11 cellular contexts compared by ENCODE assay signal in the genomic region with DNA sequence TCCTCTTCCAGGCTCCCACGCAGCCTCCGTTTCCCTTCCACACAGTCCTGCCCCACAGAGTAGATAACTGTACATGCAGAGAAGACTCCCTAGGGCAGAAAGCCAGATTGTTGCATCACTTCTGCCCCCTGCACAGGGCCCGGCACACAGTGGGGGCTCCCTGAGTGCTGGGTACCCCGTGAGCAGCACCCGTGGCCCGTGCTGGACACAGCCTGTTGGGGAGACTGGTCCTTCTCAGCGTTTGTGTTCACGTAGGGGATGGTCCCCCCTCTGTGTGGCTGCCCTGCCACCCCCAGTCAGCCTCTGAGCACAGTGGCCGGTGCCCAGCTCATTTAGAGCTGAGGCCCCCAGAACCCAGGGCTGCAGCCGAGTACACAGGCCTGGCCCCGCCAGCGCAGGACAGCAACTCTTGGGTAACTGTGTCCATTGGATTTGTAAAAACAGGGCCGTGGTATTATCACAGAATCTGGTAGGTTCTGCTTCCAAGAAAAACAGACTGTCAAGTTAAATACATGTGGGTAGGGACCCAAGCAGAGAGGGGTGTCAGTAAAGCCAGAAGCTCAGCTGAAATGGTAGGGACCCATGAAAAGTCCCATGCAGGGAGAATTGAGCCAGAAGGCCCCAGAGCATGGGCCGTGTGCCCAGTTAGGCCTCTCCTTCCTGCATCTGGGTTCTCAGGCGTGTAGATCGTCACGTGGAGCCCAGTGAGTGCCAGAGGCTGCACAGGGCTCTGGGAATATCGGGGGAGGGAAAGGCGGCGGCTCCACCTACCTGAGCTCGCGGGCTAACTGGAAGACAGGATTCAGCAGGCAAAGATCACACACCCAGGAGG.
DNase-seq lines count a peak whose midpoint lies in the region; ATAC-seq and TF ChIP-seq lines count a peak whose summit lies in the region.
"Had no signal": no experiment of that assay in that cellular context is flagged by ENCODE, and none has a peak within 500 bp of the region (broad histone marks: within the 10 kb centered on the region; RNA-seq: fewer than 3 reads in every experiment).

No MANE protein-coding gene starts in this region.

- H4K20me1 ChIP-seq in SK-N-SH (ENCODE audit: insufficient read depth) (no peaks in the 10 kb centered on the region), osteoblast (ENCODE audit: insufficient read depth, low read length) (no peaks in the 10 kb centered on the region), PC-3 (ENCODE audit: low read length) (no peaks in the 10 kb centered on the region)

- H3K4me2 ChIP-seq in SK-N-SH (no peak overlapping the region), osteoblast (ENCODE audit: insufficient read depth, low read length) (no peak overlapping the region), PC-3 (ENCODE audit: low read length) (no peak overlapping the region)

- no peak overlapping the region for H3K4me3 ChIP-seq in SK-N-SH (ENCODE audit: low read depth in 2 of 2, low read length in 1 of 2)
- H3K4me3 ChIP-seq in gastroesophageal sphincter, result no peak overlapping the region
- H3K4me3 ChIP-seq in osteoblast (ENCODE audit: insufficient read depth, low read length), result no peak overlapping the region
- no peak overlapping the region for H3K4me3 ChIP-seq in PC-3 (ENCODE audit: low read length)

- intact Hi-C loops in PC-3 (cut with micrococcal nuclease), result no loop called here

- TF ChIP-seq EP300 in SK-N-SH (IDR thresholded peaks at IDR 0.05; ENCODE audit: borderline replicate concordance in 1 of 2, low read depth in 1 of 2, low read length in 1 of 2) (peak in 1 of 2 experiments; percentile 71; a peak in 1 of 4 replicates), gastroesophageal sphincter (IDR thresholded peaks at IDR 0.05) (no peak)

- H3K36me3 ChIP-seq in SK-N-SH (replicated peaks in 1 of 2; ENCODE audit: control insufficient read depth in 1 of 2, insufficient read depth in 2 of 2, low read length in 1 of 2) (no peaks in the 10 kb centered on the region), gastroesophageal sphincter (peaks cover 0 to 13% of the 10 kb centered on the region in 2 donors), osteoblast (ENCODE audit: insufficient read depth, low read length) (no peaks in the 10 kb centered on the region), PC-3 (ENCODE audit: low read depth, low read length) (no peaks in the 10 kb centered on the region)

- H3K4me3 Mint-ChIP-seq in glutamatergic neuron (ENCODE audit: unreplicated experiment), result no peak overlapping the region
- H3K4me3 Mint-ChIP-seq: B cell had no signal

- peaks cover 9% of the 10 kb centered on the region for H3K36me3 Mint-ChIP-seq in glutamatergic neuron (ENCODE audit: unreplicated experiment)

- POLR2A ChIA-PET in SK-N-SH (lab: Yijun Ruan, JAX), result interaction anchor here (1.2 kb wide), 1 partner anchor 32 kb away, joined by 4 read pairs; no protein-coding TSS in a partner anchor
- POLR2A ChIA-PET in PC-3 (lab: Charles Lee; ENCODE audit: unreplicated experiment), result no interaction called here

- peak; percentile 9; the same call in 1 of the 2 replicates for TF ChIP-seq RAD21 in SK-N-SH (IDR thresholded peaks at IDR 0.05; ENCODE audit: low read length)

- H3K9me2 ChIP-seq in SK-N-SH (no peaks in the 10 kb centered on the region), PC-3 (replicated peaks; ENCODE audit: low read length) (no peaks in the 10 kb centered on the region)

- no peak for TF ChIP-seq CTCF in SK-N-SH (IDR thresholded peaks at IDR 0.05)
- peak in 1 of 4 experiments; percentile 21 for TF ChIP-seq CTCF in gastroesophageal sphincter (IDR thresholded peaks at IDR 0.05)
- no peak for TF ChIP-seq CTCF in osteoblast (IDR thresholded peaks at IDR 0.05; ENCODE audit: extremely low read depth, low read depth, low read length)
- TF ChIP-seq CTCF in glutamatergic neuron (IDR thresholded peaks at IDR 0.05; ENCODE audit: partially characterized antibody, unreplicated experiment), result no peak
- no peak for TF ChIP-seq CTCF in PC-3 (conservative IDR thresholded peaks at IDR 0.05; ENCODE audit: low read depth, low read length)

- WGBS in SK-N-SH (ENCODE audit: low lambda C conversion rate), result 78% methylated on average over 16 of the region's 22 CpGs
- 20 to 68% methylated on average over 5 to 13 of the region's 22 CpGs for WGBS in gastroesophageal sphincter (ENCODE audit: low coverage in 1 of 2), 2 donors

- H3K79me2 ChIP-seq in SK-N-SH (ENCODE audit: insufficient read depth) (no peaks in the 10 kb centered on the region), osteoblast (ENCODE audit: insufficient read depth, low read length) (no peaks in the 10 kb centered on the region), PC-3 (ENCODE audit: low read length) (no peaks in the 10 kb centered on the region)

- ATAC-seq in gastroesophageal sphincter (peak; percentile 91), PC-3 (no peak)

- peaks cover 9% of the 10 kb centered on the region for H3K9me3 Mint-ChIP-seq in glutamatergic neuron (ENCODE audit: unreplicated experiment)

- H3K9me3 ChIP-seq in SK-N-SH (no peaks in the 10 kb centered on the region), gastroesophageal sphincter (no peaks in the 10 kb centered on the region), osteoblast (ENCODE audit: low read depth, low read length) (no peaks in the 10 kb centered on the region), PC-3 (ENCODE audit: low read length) (no peaks in the 10 kb centered on the region)

- no peak overlapping the region for H3K9ac ChIP-seq in SK-N-SH
- no peak overlapping the region for H3K9ac ChIP-seq in PC-3 (ENCODE audit: low read length)

- H3K27me3 Mint-ChIP-seq in glutamatergic neuron (ENCODE audit: unreplicated experiment), result peaks cover 9% of the 10 kb centered on the region
- H3K27me3 Mint-ChIP-seq: B cell had no signal

- peaks cover 6% of the 10 kb centered on the region for H3K4me1 Mint-ChIP-seq in glutamatergic neuron (ENCODE audit: low read depth, unreplicated experiment)
- H3K4me1 Mint-ChIP-seq: B cell had no signal

- H3K4me1 ChIP-seq in SK-N-SH (ENCODE audit: control insufficient read depth in 1 of 2, insufficient read depth in 2 of 2, low read depth in 1 of 2, low read length in 1 of 2) (peaks cover 7 to 69% of the 10 kb centered on the region in 2 experiments; a peak in 1 of 4 replicates), gastroesophageal sphincter (peaks cover 0 to 33% (median 11%) of the 10 kb centered on the region in 3 donors), osteoblast (ENCODE audit: insufficient read depth, low read length) (no peaks in the 10 kb centered on the region), PC-3 (ENCODE audit: insufficient read depth, low read length) (no peaks in the 10 kb centered on the region)

- H3K27ac Mint-ChIP-seq in glutamatergic neuron (ENCODE audit: unreplicated experiment), result no peak overlapping the region
- H3K27ac Mint-ChIP-seq: B cell had no signal

- CTCF ChIA-PET in SK-N-SH (lab: Yijun Ruan, JAX) (interaction anchor here (0.5 to 2.4 kb wide), 4 partner anchors 34 to 207 kb away, joined by 3 to 6 read pairs (median 4); no protein-coding TSS in a partner anchor), PC-3 (lab: Charles Lee) (no interaction called here)

- no peaks in the 10 kb centered on the region for H3K27me3 ChIP-seq in SK-N-SH (ENCODE audit: insufficient read depth)
- no peaks in the 10 kb centered on the region for H3K27me3 ChIP-seq in gastroesophageal sphincter
- H3K27me3 ChIP-seq in osteoblast (ENCODE audit: insufficient read depth, low read length), result no peaks in the 10 kb centered on the region
- H3K27me3 ChIP-seq in PC-3 (ENCODE audit: low read length), result no peaks in the 10 kb centered on the region

- BruUV-seq in PC-3 (replicated peaks; lab: Mats Ljungman, UMichigan), result no TSS peak

- H3K27ac ChIP-seq in SK-N-SH (ENCODE audit: low read depth in 2 of 2, low read length in 1 of 2) (peak overlapping the region in 1 of 2 experiments; percentile 96; a peak in 2 of 4 replicates), gastroesophageal sphincter (peak overlapping the region; percentile 21 to 76 (median 73)), osteoblast (ENCODE audit: low read depth, low read length) (no peak overlapping the region), PC-3 (ENCODE audit: low read length) (no peak overlapping the region)

- TF ChIP-seq POLR2A in gastroesophageal sphincter (IDR thresholded peaks at IDR 0.05), result no peak

- DNase-seq in COLO668 (lab: John Stamatoyannopoulos, UW; ENCODE audit: unreplicated experiment), result peak; percentile 19
- DNase-seq in SK-N-SH, result peak; percentile 88
- peak; percentile 86 for DNase-seq in osteoblast (ENCODE audit: insufficient read length, low spot score, missing footprints)
- no peak for DNase-seq in NOMO-1 treated with dmso at 0.1 percent for 144 hours (lab: John Stamatoyannopoulos, UW; ENCODE audit: unreplicated experiment)
- no peak for DNase-seq in glutamatergic neuron
- DNase-seq in activated effector memory CD4-positive, alpha-beta T cell treated with Interleukin-2 at 50 U/mL for 16 hours, result no peak
- no peak for DNase-seq in PC-3
- DNase-seq: activated CD4-positive, CD25-positive, alpha-beta regulatory T cell; NCI-H2107 had no signal

- H3F3A ChIP-seq in SK-N-SH (replicated peaks; ENCODE audit: insufficient read depth) (no peaks in the 10 kb centered on the region), PC-3 (ENCODE audit: low read length, unreplicated experiment) (no peaks in the 10 kb centered on the region)

- H2AFZ ChIP-seq in SK-N-SH (ENCODE audit: low read depth), result no peak overlapping the region
- H2AFZ ChIP-seq in osteoblast (ENCODE audit: low read length), result no peak overlapping the region
- no peak overlapping the region for H2AFZ ChIP-seq in PC-3 (ENCODE audit: low read length)

TF ChIP-seq in SK-N-SH, 30 proteins besides CTCF, POLR2A, EP300 and RAD21 (continues in another document):
- TF ChIP-seq EZH2phosphoT487 (IDR thresholded peaks at IDR 0.05; ENCODE audit: borderline replicate concordance, low read depth), result no peak
- no peak for TF ChIP-seq FOSL2 (IDR thresholded peaks at IDR 0.05; ENCODE audit: borderline replicate concordance, low read depth)
- TF ChIP-seq YY1 (IDR thresholded peaks at IDR 0.05; ENCODE audit: low read depth), result no peak
- no peak for TF ChIP-seq RXRA (IDR thresholded peaks at IDR 0.05; ENCODE audit: borderline replicate concordance, low read depth)
- 0 out of 2 replicates have a peak, but pooled peaks have one; percentile 40 for TF ChIP-seq FOXJ3 (CRISPR knock-in tag; IDR thresholded peaks at IDR 0.05)
- peak; percentile 85 for TF ChIP-seq MXI1 (IDR thresholded peaks at IDR 0.05; ENCODE audit: low read depth, low read length)
- peak; percentile 64; the same call in 1 of the 2 replicates for TF ChIP-seq USF2 (IDR thresholded peaks at IDR 0.05; ENCODE audit: borderline replicate concordance, low read depth, low read length)

Comparison
In these comparisons a context has a peak if more than half of its experiments do, and no peak if none do; other contexts are left out.
1. DNase-seq: peak in COLO668 (single experiment), SK-N-SH (single experiment) and osteoblast (single experiment); none in NOMO-1 treated with dmso at 0.1 percent for 144 hours (single experiment), glutamatergic neuron (single experiment), activated effector memory CD4-positive, alpha-beta T cell treated with Interleukin-2 at 50 U/mL for 16 hours (single experiment) and PC-3 (single experiment).
2. H3K27ac ChIP-seq: peak in gastroesophageal sphincter (4 of 4); none in osteoblast (single experiment) and PC-3 (single experiment).